In the genomic region with DNA sequence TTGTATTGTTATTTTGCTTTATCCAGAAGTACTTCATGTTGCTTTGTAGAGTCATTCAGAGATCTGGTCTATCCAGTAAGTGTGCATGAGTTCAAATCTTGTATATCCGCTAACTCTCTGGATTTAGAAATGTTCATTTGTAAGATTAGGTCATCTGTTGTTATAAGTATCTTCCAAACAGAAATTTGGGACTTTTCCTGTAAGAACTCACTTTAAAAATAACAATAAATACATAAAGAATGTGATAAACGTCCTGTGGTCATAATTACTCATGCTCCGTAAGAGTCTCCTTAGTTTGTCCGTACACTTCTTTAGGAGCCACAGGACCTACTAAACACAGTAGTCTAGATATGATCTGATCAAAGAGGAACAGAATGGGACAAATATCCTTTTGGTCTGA, we compare ENCODE assay signal across 17 cellular contexts.
DNase-seq lines count a peak whose midpoint lies in the region; ATAC-seq and TF ChIP-seq lines count a peak whose summit lies in the region.
"Had no signal": no experiment of that assay in that cellular context is flagged by ENCODE, and none has a peak within 500 bp of the region (broad histone marks: within the 10 kb centered on the region; RNA-seq: fewer than 3 reads in every experiment).

No MANE protein-coding gene starts in this region.

- intact Hi-C loops in ascending aorta (cut with DNase I) (no loop called here), sigmoid colon (cut with DNase I) (no loop called here)
- intact Hi-C loops in naive thymus-derived CD4-positive, alpha-beta T cell (cut with micrococcal nuclease) = no loop called here

- CTCF ChIA-PET in naive thymus-derived CD4-positive, alpha-beta T cell (lab: Charles Lee) = no interaction called here

- TF ChIP-seq CTCF in brain microvascular endothelial cell (IDR thresholded peaks at IDR 0.05; ENCODE audit: low read depth, low read length, missing control alignments) = no peak
- TF ChIP-seq CTCF in ascending aorta (IDR thresholded peaks at IDR 0.05) = no peak
- TF ChIP-seq CTCF in sigmoid colon (IDR thresholded peaks at IDR 0.05) = no peak

- WGBS in sigmoid colon, 2 donors = 77 to 87% methylated on average over 4 of the region's 4 CpGs

- no peak for TF ChIP-seq EP300 in sigmoid colon (IDR thresholded peaks at IDR 0.05)

- no peak for ATAC-seq in naive thymus-derived CD4-positive, alpha-beta T cell
- ATAC-seq: A549, GM12878 had no signal

- in situ Hi-C loops in brain microvascular endothelial cell (cut with HindIII; ENCODE audit: low pct_ligation_motif_present, low sequenced_read_pairs) = no loop called here

- H3K4me1 ChIP-seq in ascending aorta (no peaks in the 10 kb centered on the region), sigmoid colon (no peaks in the 10 kb centered on the region)
- no peaks in the 10 kb centered on the region for H3K4me1 ChIP-seq in naive thymus-derived CD4-positive, alpha-beta T cell (ENCODE audit: control insufficient read depth in 2 of 2, insufficient read depth in 2 of 2, low read length in 2 of 2)
- H3K4me1 ChIP-seq: A549 had no signal

- POLR2A ChIA-PET in naive thymus-derived CD4-positive, alpha-beta T cell (lab: Charles Lee) = no interaction called here

- peaks cover 0 to 8% (median 0%) of the 10 kb centered on the region in 11 donors for H3K9me3 Mint-ChIP-seq in naive thymus-derived CD4-positive, alpha-beta T cell
- H3K9me3 Mint-ChIP-seq: CD14-positive monocyte, H9 had no signal

- H3K4me1 Mint-ChIP-seq in naive thymus-derived CD4-positive, alpha-beta T cell = no peaks in the 10 kb centered on the region
- H3K4me1 Mint-ChIP-seq: CD14-positive monocyte; CD4-positive, alpha-beta memory T cell; H9 had no signal

- no peaks in the 10 kb centered on the region for H3K36me3 ChIP-seq in brain microvascular endothelial cell (replicated peaks)
- H3K36me3 ChIP-seq in ascending aorta = no peaks in the 10 kb centered on the region
- no peaks in the 10 kb centered on the region for H3K36me3 ChIP-seq in naive thymus-derived CD4-positive, alpha-beta T cell (ENCODE audit: control insufficient read depth in 2 of 3, insufficient read depth in 3 of 3, low read length in 3 of 3)
- no peaks in the 10 kb centered on the region for H3K36me3 ChIP-seq in sigmoid colon

- H3K4me3 Mint-ChIP-seq in naive thymus-derived CD4-positive, alpha-beta T cell = no peak overlapping the region
- H3K4me3 Mint-ChIP-seq: CD14-positive monocyte; CD4-positive, alpha-beta memory T cell; H9 had no signal

- DNase-seq in ELR (ENCODE audit: low read depth) (peak; percentile 49), M059J (ENCODE audit: low read depth) (peak; percentile 0), brain microvascular endothelial cell (peak; percentile 25), non-pigmented ciliary epithelial cell (ENCODE audit: low read depth) (peak; percentile 18), ascending aorta (ENCODE audit: low spot score in 2 of 2) (no peak), sigmoid colon (no peak)
- DNase-seq in naive thymus-derived CD4-positive, alpha-beta T cell = no peak
- DNase-seq in activated effector memory CD4-positive, alpha-beta T cell treated with Interleukin-2 at 50 U/mL for 16 hours = no peak
- DNase-seq: AML-193; CD4-positive, alpha-beta memory T cell; DMS153; DMS79; GOT3; H9 had no signal

- TF ChIP-seq POLR2A in sigmoid colon (IDR thresholded peaks at IDR 0.05) = no peak

- H3K27me3 ChIP-seq in brain microvascular endothelial cell (replicated peaks) (no peaks in the 10 kb centered on the region), ascending aorta (no peaks in the 10 kb centered on the region), sigmoid colon (no peaks in the 10 kb centered on the region)
- no peaks in the 10 kb centered on the region for H3K27me3 ChIP-seq in naive thymus-derived CD4-positive, alpha-beta T cell (ENCODE audit: control insufficient read depth in 2 of 2, insufficient read depth in 2 of 2, low read length in 2 of 2)

- H3K4me3 ChIP-seq in brain microvascular endothelial cell (ENCODE audit: low read depth, low read length) (no peak overlapping the region), ascending aorta (no peak overlapping the region), sigmoid colon (no peak overlapping the region)
- H3K4me3 ChIP-seq in naive thymus-derived CD4-positive, alpha-beta T cell (ENCODE audit: low read length) = no peak overlapping the region
- H3K4me3 ChIP-seq: A549, GM12878 had no signal

- H3K9me3 ChIP-seq in ascending aorta = no peaks in the 10 kb centered on the region
- no peaks in the 10 kb centered on the region for H3K9me3 ChIP-seq in naive thymus-derived CD4-positive, alpha-beta T cell (ENCODE audit: control insufficient read depth in 2 of 3, low read length in 3 of 3)
- H3K9me3 ChIP-seq in sigmoid colon = no peaks in the 10 kb centered on the region
- H3K9me3 ChIP-seq: A549 had no signal

- no peak overlapping the region for H3K27ac Mint-ChIP-seq in naive thymus-derived CD4-positive, alpha-beta T cell
- H3K27ac Mint-ChIP-seq: CD14-positive monocyte; CD4-positive, alpha-beta memory T cell; H9 had no signal

- H3K27ac ChIP-seq in brain microvascular endothelial cell (no peak overlapping the region), ascending aorta (no peak overlapping the region), sigmoid colon (no peak overlapping the region)
- H3K27ac ChIP-seq in naive thymus-derived CD4-positive, alpha-beta T cell (ENCODE audit: low read depth, low read length) = no peak overlapping the region
- H3K27ac ChIP-seq: A549 had no signal

- no peaks in the 10 kb centered on the region for H3K27me3 Mint-ChIP-seq in naive thymus-derived CD4-positive, alpha-beta T cell
- H3K27me3 Mint-ChIP-seq: CD4-positive, alpha-beta memory T cell had no signal

- H3K36me3 Mint-ChIP-seq in naive thymus-derived CD4-positive, alpha-beta T cell = no peaks in the 10 kb centered on the region
- H3K36me3 Mint-ChIP-seq: CD14-positive monocyte; CD4-positive, alpha-beta memory T cell had no signal

Comparison
In these comparisons a context has a peak if more than half of its experiments do, and no peak if none do; other contexts are left out.
1. DNase-seq: peak in ELR (single experiment), M059J (single experiment), brain microvascular endothelial cell (single experiment) and non-pigmented ciliary epithelial cell (single experiment); none in ascending aorta (0 of 2), naive thymus-derived CD4-positive, alpha-beta T cell (0 of 9), activated effector memory CD4-positive, alpha-beta T cell treated with Interleukin-2 at 50 U/mL for 16 hours (single experiment) and sigmoid colon (single experiment).